ENCODE assay signal across 1 cellular context in genomic region chr11:797300-798092, GRCh38.
A peak's percentile ranks its signal among the peaks of the same experiment; 100 is the strongest.
TF ChIP-seq lines count a peak whose summit lies in the region.

No MANE protein-coding gene starts in this region.

TF ChIP-seq in K562, 482 proteins besides CTCF, POLR2A, EP300 and RAD21 (continues in another document):
- peak; percentile 22; the same call in 1 of the 2 replicates for TF ChIP-seq ZBTB40 (IDR thresholded peaks at IDR 0.05)
- peak; percentile 8; the same call in 1 of the 2 replicates for TF ChIP-seq ZBTB40 (CRISPR knock-in tag; IDR thresholded peaks at IDR 0.05)
- TF ChIP-seq SAP30 (IDR thresholded peaks at IDR 0.05; ENCODE audit: borderline replicate concordance, insufficient read depth, low read depth, low read length, poor library complexity, severe bottlenecking), result peak; percentile 74
- TF ChIP-seq CREB3L1 (IDR thresholded peaks at IDR 0.05; ENCODE audit: borderline replicate concordance, low read depth), result peak; percentile 53; the same call in 1 of the 2 replicates
- peak; percentile 59; the same call in 1 of the 2 replicates for TF ChIP-seq PRMT5 (CRISPR knock-in tag; IDR thresholded peaks at IDR 0.05)
- TF ChIP-seq ZNF224 (CRISPR knock-in tag; IDR thresholded peaks at IDR 0.05), result no peak
- TF ChIP-seq NFE2L1 (tag; IDR thresholded peaks at IDR 0.05; ENCODE audit: borderline replicate concordance, low read depth), result no peak
- 0 out of 4 replicates have a peak, but pooled peaks of 1 of the 2 experiments have one; percentile 68 for TF ChIP-seq MLX (CRISPR knock-in tag; conservative IDR thresholded peaks at IDR 0.05)
- peak; percentile 70 for TF ChIP-seq ZFX (CRISPR knock-in tag; IDR thresholded peaks at IDR 0.05)
- TF ChIP-seq SP1 (CRISPR knock-in tag; IDR thresholded peaks at IDR 0.05), result peak; percentile 34; the same call in 1 of the 2 replicates
- TF ChIP-seq HMGXB4 (CRISPR knock-in tag; IDR thresholded peaks at IDR 0.05), result 0 out of 2 replicates have a peak, but pooled peaks have one; percentile 78
- peak; percentile 40; the same call in 1 of the 2 replicates for TF ChIP-seq ZNF143 (CRISPR knock-in tag; IDR thresholded peaks at IDR 0.05)
- no peak for TF ChIP-seq HIVEP1 (CRISPR knock-in tag; IDR thresholded peaks at IDR 0.05)
- TF ChIP-seq SMAD1 (IDR thresholded peaks at IDR 0.05; ENCODE audit: low read depth, low read length, partially characterized antibody), result no peak
- TF ChIP-seq ZNF717 (CRISPR knock-in tag; IDR thresholded peaks at IDR 0.05), result no peak
- no peak for TF ChIP-seq TAF1 (IDR thresholded peaks at IDR 0.05; ENCODE audit: control insufficient read depth, extremely low read depth, insufficient read depth, low read length, severe bottlenecking)
- TF ChIP-seq JUN (IDR thresholded peaks at IDR 0.05; ENCODE audit: borderline replicate concordance, low read depth, low read length), result no peak
- 0 out of 2 replicates have a peak, but pooled peaks have one; percentile 51 for TF ChIP-seq JUN (CRISPR knock-in tag; IDR thresholded peaks at IDR 0.05; ENCODE audit: borderline replicate concordance)
- TF ChIP-seq USF2 (CRISPR knock-in tag; IDR thresholded peaks at IDR 0.05), result peak; percentile 29; the same call in 1 of the 2 replicates
- TF ChIP-seq ETV5 (CRISPR knock-in tag; IDR thresholded peaks at IDR 0.05; ENCODE audit: low read depth), result peak; percentile 27; the same call in 1 of the 2 replicates
- peak; percentile 65 for TF ChIP-seq DACH1 (IDR thresholded peaks at IDR 0.05; ENCODE audit: partially characterized antibody)
- 0 out of 2 replicates have a peak, but pooled peaks have one; percentile 33 for TF ChIP-seq ZBTB33 (CRISPR knock-in tag; IDR thresholded peaks at IDR 0.05)
- no peak for TF ChIP-seq TAF15 (IDR thresholded peaks at IDR 0.05; ENCODE audit: low read depth, low read length)
- peak; percentile 57; the same call in 1 of the 2 replicates for TF ChIP-seq GABPB1 (CRISPR knock-in tag; IDR thresholded peaks at IDR 0.05)
- no peak for TF ChIP-seq HNRNPL (IDR thresholded peaks at IDR 0.05; ENCODE audit: low read depth, low read length)
- TF ChIP-seq ZNF444 (CRISPR knock-in tag; IDR thresholded peaks at IDR 0.05), result no peak
- no peak for TF ChIP-seq TFAM (CRISPR knock-in tag; conservative IDR thresholded peaks at IDR 0.05)
- no peak for TF ChIP-seq RAD51 (IDR thresholded peaks at IDR 0.05; ENCODE audit: borderline replicate concordance, low read depth)
- TF ChIP-seq PTTG1 (tag; IDR thresholded peaks at IDR 0.05; ENCODE audit: low read depth), result no peak
- no peak for TF ChIP-seq ZNF76 (CRISPR knock-in tag; IDR thresholded peaks at IDR 0.05; ENCODE audit: borderline replicate concordance)
- no peak for TF ChIP-seq HMG20B (CRISPR knock-in tag; IDR thresholded peaks at IDR 0.05)
- no peak for TF ChIP-seq SP2 (IDR thresholded peaks at IDR 0.05; ENCODE audit: extremely low read depth, low read depth, low read length, poor library complexity, severe bottlenecking)
- TF ChIP-seq PREB (CRISPR knock-in tag; IDR thresholded peaks at IDR 0.05), result no peak
- no peak for TF ChIP-seq ZNF609 (CRISPR knock-in tag; IDR thresholded peaks at IDR 0.05; ENCODE audit: borderline replicate concordance)
- TF ChIP-seq TBL1XR1 (IDR thresholded peaks at IDR 0.05; ENCODE audit: low read length in 2 of 2), result no peak
